In the genomic region with DNA sequence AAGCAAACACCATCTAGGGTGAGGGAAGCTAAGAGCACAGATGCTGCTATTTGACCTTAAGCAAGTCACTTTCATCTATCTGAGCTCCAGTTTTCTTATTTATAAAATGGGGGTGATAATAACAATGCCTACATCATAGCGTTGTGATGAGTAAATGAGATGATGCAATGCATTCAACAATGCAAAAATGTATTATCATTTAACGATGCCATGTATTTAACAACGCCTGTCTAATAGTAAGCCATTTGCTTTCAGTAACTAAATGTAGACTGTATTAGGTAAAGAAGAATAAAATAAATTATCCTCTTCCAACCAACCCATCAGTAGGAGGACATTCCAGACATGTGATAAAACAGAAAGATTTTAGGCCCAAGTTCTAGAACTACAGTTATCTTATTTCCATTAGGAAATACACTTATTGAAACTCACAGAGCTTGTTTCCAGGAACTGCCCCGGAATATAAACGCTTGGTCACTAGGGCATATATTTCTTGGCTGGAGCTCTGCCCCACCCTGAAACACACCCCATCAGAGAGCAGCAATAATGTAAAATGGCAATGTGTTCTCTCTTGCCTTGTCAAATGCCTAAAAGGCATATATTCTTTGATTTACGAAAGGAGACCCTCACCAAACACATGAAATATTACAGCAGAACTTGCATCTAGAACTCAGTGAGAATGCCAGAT, we compare ENCODE assay signal across 22 cellular contexts.
"Had no signal": no experiment of that assay in that cellular context is flagged by ENCODE, and none has a peak within 500 bp of the region (broad histone marks: within the 10 kb centered on the region; RNA-seq: fewer than 3 reads in every experiment).

No MANE protein-coding gene starts in this region.

- ATAC-seq: activated CD8-positive, alpha-beta memory T cell treated with anti-CD3 and anti-CD28 coated beads, Interleukin-2, amount 10 ng/mL, durations not matched to agents 7 days and 5 days; gastroesophageal sphincter; left ventricle myocardium superior; naive thymus-derived CD8-positive, alpha-beta T cell; pancreas; T-helper 17 cell had no signal

- H3K9me3 ChIP-seq: gastroesophageal sphincter, pancreas, sigmoid colon had no signal

- H3K27me3 ChIP-seq: gastroesophageal sphincter, pancreas, sigmoid colon had no signal

- H3K4me3 ChIP-seq: coronary artery, gastroesophageal sphincter, pancreas, sigmoid colon had no signal

- H3K4me3 Mint-ChIP-seq: activated B cell treated with CpG ODN at 0.5 μM for 24 hours; activated CD4-positive, alpha-beta memory T cell treated with anti-CD3 and anti-CD28 coated beads, Interleukin-2, amount 10 ng/mL, durations not matched to agents 7 days and 5 days; activated CD8-positive, alpha-beta memory T cell treated with anti-CD3 and anti-CD28 coated beads, Interleukin-2, amount 10 ng/mL, durations not matched to agents 7 days and 5 days; activated naive CD4-positive, alpha-beta T cell treated with anti-CD3 and anti-CD28 coated beads for 36 hours; brain; immature natural killer cell; memory B cell; naive thymus-derived CD8-positive, alpha-beta T cell; T-helper 17 cell had no signal

- H3K4me1 Mint-ChIP-seq: activated B cell treated with CpG ODN at 0.5 μM for 24 hours; activated CD4-positive, alpha-beta memory T cell treated with anti-CD3 and anti-CD28 coated beads, Interleukin-2, amount 10 ng/mL, durations not matched to agents 7 days and 5 days; activated CD8-positive, alpha-beta memory T cell treated with anti-CD3 and anti-CD28 coated beads, Interleukin-2, amount 10 ng/mL, durations not matched to agents 7 days and 5 days; immature natural killer cell; memory B cell had no signal

- H3K27me3 Mint-ChIP-seq: T-helper 17 cell had no signal

- DNase-seq: activated B cell treated with CpG ODN at 0.5 μM for 24 hours; activated CD4-positive, alpha-beta memory T cell treated with anti-CD3 and anti-CD28 coated beads, Interleukin-2, amount 10 ng/mL, durations not matched to agents 7 days and 5 days; activated CD4-positive, alpha-beta T cell treated with anti-CD3 and anti-CD28 coated beads for 4 hours; activated CD8-positive, alpha-beta memory T cell treated with anti-CD3 and anti-CD28 coated beads, Interleukin-2, amount 10 ng/mL, durations not matched to agents 7 days and 5 days; activated naive CD4-positive, alpha-beta T cell treated with anti-CD3 and anti-CD28 coated beads for 36 hours; activated T-cell treated with anti-CD3 and anti-CD28 coated beads, Interleukin-2, amount 50 U/mL, for 1 hour; anterior cingulate cortex; central memory CD4-positive, alpha-beta T cell; immature natural killer cell; kidney glomerular epithelial cell; left ventricle myocardium superior; naive thymus-derived CD8-positive, alpha-beta T cell; pancreas; sigmoid colon; stimulated activated CD8-positive, alpha-beta memory T cell treated with anti-CD3 and anti-CD28 coated beads, Interleukin-4, amount 100 ng/mL, for 48 hours; stimulated activated naive CD4-positive, alpha-beta T cell; T-helper 17 cell had no signal

- H3K27ac ChIP-seq: coronary artery, gastroesophageal sphincter, pancreas, sigmoid colon had no signal

- H3K9me3 Mint-ChIP-seq: activated B cell treated with CpG ODN at 0.5 μM for 24 hours; activated naive CD4-positive, alpha-beta T cell treated with anti-CD3 and anti-CD28 coated beads for 36 hours; activated T-helper 2 cell treated with anti-CD3 and anti-CD28 coated beads, Interferon-gamma antibody, Interleukin-2, Interleukin-4, amounts not matched to agents 10 μg/mL and 5 μg/mL and 100 μg/mL, durations not matched to agents 14 hours and 24 hours and 36 hours; memory B cell; naive thymus-derived CD8-positive, alpha-beta T cell had no signal

- H3K4me1 ChIP-seq: gastroesophageal sphincter, pancreas, sigmoid colon had no signal

- H3K36me3 Mint-ChIP-seq: brain, memory B cell had no signal

- H3K36me3 ChIP-seq: gastroesophageal sphincter, pancreas, sigmoid colon had no signal

- H3K27ac Mint-ChIP-seq: activated B cell treated with CpG ODN at 0.5 μM for 24 hours; activated CD4-positive, alpha-beta memory T cell treated with anti-CD3 and anti-CD28 coated beads, Interleukin-2, amount 10 ng/mL, durations not matched to agents 7 days and 5 days; activated CD8-positive, alpha-beta memory T cell treated with anti-CD3 and anti-CD28 coated beads, Interleukin-2, amount 10 ng/mL, durations not matched to agents 7 days and 5 days; activated naive CD4-positive, alpha-beta T cell treated with anti-CD3 and anti-CD28 coated beads for 36 hours; activated T-helper 2 cell treated with anti-CD3 and anti-CD28 coated beads, Interferon-gamma antibody, Interleukin-2, Interleukin-4, amounts not matched to agents 10 μg/mL and 5 μg/mL and 100 μg/mL, durations not matched to agents 14 hours and 24 hours and 36 hours; memory B cell; T-helper 17 cell had no signal
